ENCODE assay signal across 8 cellular contexts in the genomic region with DNA sequence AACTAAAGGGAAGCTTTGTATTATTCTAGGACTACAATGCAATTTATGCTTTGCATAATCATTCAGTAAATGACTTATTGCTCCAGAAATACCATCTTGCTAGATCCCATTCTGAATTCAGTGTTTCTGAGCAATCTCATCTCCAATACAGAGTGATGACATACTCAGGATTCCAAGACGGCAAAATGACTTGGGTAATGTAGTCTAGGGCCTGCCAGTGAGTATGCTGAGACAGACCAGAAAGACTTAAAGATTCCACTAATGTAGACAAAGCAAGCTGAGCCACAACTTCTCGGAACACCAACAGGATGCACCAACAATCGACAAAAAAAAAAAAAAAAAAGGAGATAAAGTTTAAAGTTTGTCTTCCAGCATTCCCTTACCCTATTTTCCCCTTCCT. TPM values are rescaled to one million over a fixed set of nuclear protein-coding genes. Genes with fewer than 3 reads are reported as not detected.
DNase-seq lines count a peak whose midpoint lies in the region; ATAC-seq and TF ChIP-seq lines count a peak whose summit lies in the region.

No MANE protein-coding gene starts in this region.

- ATAC-seq in lung (ENCODE audit: insufficient read depth, low FRiP score) = no peak

- H3K27me3 ChIP-seq in BE2C = no peaks in the 10 kb centered on the region
- no peaks in the 10 kb centered on the region for H3K27me3 ChIP-seq in Karpas-422 (ENCODE audit: low read length)
- no peaks in the 10 kb centered on the region for H3K27me3 ChIP-seq in mammary epithelial cell (ENCODE audit: insufficient read depth, low read length)
- H3K27me3 ChIP-seq in lung (ENCODE audit: control insufficient read depth, insufficient read depth) = no peaks in the 10 kb centered on the region
- no peaks in the 10 kb centered on the region for H3K27me3 ChIP-seq in uterus

- H2AFZ ChIP-seq in Karpas-422 (ENCODE audit: low read length) (peak overlapping the region; percentile 63), mammary epithelial cell (ENCODE audit: low read depth, low read length) (peak overlapping the region; percentile 98)

- TF ChIP-seq CTCF in BE2C (IDR thresholded peaks at IDR 0.05; ENCODE audit: low read depth, low read length) (no peak), mammary epithelial cell (conservative IDR thresholded peaks at IDR 0.05 in 1 of 2, IDR thresholded peaks at IDR 0.05 in 1 of 2; ENCODE audit: extremely low read depth in 1 of 2, insufficient read depth in 1 of 2, low read depth in 1 of 2, low read length in 2 of 2) (no peak), lung (IDR thresholded peaks at IDR 0.05; ENCODE audit: control extremely low read depth, extremely low read depth) (no peak), uterus (IDR thresholded peaks at IDR 0.05) (no peak)

- no peaks in the 10 kb centered on the region for H3K36me3 ChIP-seq in BE2C
- H3K36me3 ChIP-seq in Karpas-422 (ENCODE audit: insufficient read depth, low read length) = no peaks in the 10 kb centered on the region
- H3K36me3 ChIP-seq in mammary epithelial cell (ENCODE audit: insufficient read depth, low read length) = no peaks in the 10 kb centered on the region
- no peaks in the 10 kb centered on the region for H3K36me3 ChIP-seq in lung (ENCODE audit: control insufficient read depth in 2 of 2, insufficient read depth in 2 of 2, low read length in 2 of 2)
- H3K36me3 ChIP-seq in uterus = no peaks in the 10 kb centered on the region

- H3K9ac ChIP-seq in Karpas-422 (ENCODE audit: low read length) (peak overlapping the region; percentile 83), mammary epithelial cell (ENCODE audit: insufficient read depth, low read length) (peak overlapping the region; percentile 84)

- no peak for TF ChIP-seq POLR2A in uterus (IDR thresholded peaks at IDR 0.05)

- dilution Hi-C loops in mammary epithelial cell (cut with HindIII; ENCODE audit: low sequenced_read_pairs) = loop anchor here (5.0 to 10.0 kb wide), 2 partner anchors 85 to 552 kb away; no protein-coding TSS in a partner anchor

- in situ Hi-C loops in mammary epithelial cell (cut with MboI; ENCODE audit: low sequenced_read_pairs in 2 of 2) = loop anchor here (10.0 to 25.0 kb wide), 3 partner anchors 280 to 1080 kb away; a partner anchor contains a TSS

- peaks cover 45% of the 10 kb centered on the region for H3K79me2 ChIP-seq in Karpas-422 (ENCODE audit: low read length)
- H3K79me2 ChIP-seq in mammary epithelial cell (ENCODE audit: insufficient read depth, low read length) = peaks cover 60% of the 10 kb centered on the region

- H3K4me2 ChIP-seq in Karpas-422 (ENCODE audit: low read depth, low read length, poor library complexity, severe bottlenecking) (peak overlapping the region; percentile 87), mammary epithelial cell (ENCODE audit: insufficient read depth, low read depth, low read length) (peak overlapping the region; percentile 91)

- CTCF ChIA-PET in mammary epithelial cell (lab: Charles Lee; ENCODE audit: low non-redundant PET) = interaction anchor here (0.6 to 0.7 kb wide), 3 partner anchors 53 to 388 kb away, joined by 3 to 5 read pairs (median 5); no protein-coding TSS in a partner anchor

- no peak overlapping the region for H3K27ac ChIP-seq in Karpas-422 (ENCODE audit: low read length)
- H3K27ac ChIP-seq in mammary epithelial cell (ENCODE audit: insufficient read depth, low read depth, low read length) = peak overlapping the region; percentile 86
- peak overlapping the region; percentile 37 to 98 for H3K27ac ChIP-seq in lung (ENCODE audit: low read depth in 1 of 2, low read length in 1 of 2)
- peak overlapping the region; percentile 90 to 97 for H3K27ac ChIP-seq in uterus

- H3K4me1 ChIP-seq in BE2C = no peaks in the 10 kb centered on the region; the same call in 1 of the 2 replicates
- H3K4me1 ChIP-seq in Karpas-422 (ENCODE audit: low read length) = peaks cover 39% of the 10 kb centered on the region
- H3K4me1 ChIP-seq in mammary epithelial cell (ENCODE audit: insufficient read depth, low read length) = peaks cover 19% of the 10 kb centered on the region
- peaks cover 5 to 6% of the 10 kb centered on the region in 2 donors for H3K4me1 ChIP-seq in lung (ENCODE audit: control insufficient read depth in 2 of 2, insufficient read depth in 2 of 2, low read length in 2 of 2)
- H3K4me1 ChIP-seq in uterus = peaks cover 0 to 17% of the 10 kb centered on the region in 2 donors

- BruUV-seq in mammary epithelial cell (replicated peaks; lab: Mats Ljungman, UMichigan) = no TSS peak

- no peaks in the 10 kb centered on the region for H3K9me2 ChIP-seq in Karpas-422 (replicated peaks; ENCODE audit: insufficient read depth, low read length)

- intact Hi-C loops in mammary epithelial cell (cut with micrococcal nuclease) = loop anchor here (1.0 to 2.0 kb wide), 4 partner anchors 9 to 220 kb away; a partner anchor contains a TSS
- intact Hi-C loops in uterus (cut with DNase I; ENCODE audit: low total_unique reads) = loop anchor here (10.0 kb wide), 1 partner anchor 272 kb away; a partner anchor contains a TSS

- H4K20me1 ChIP-seq in Karpas-422 (ENCODE audit: insufficient read depth, low read depth, low read length) (peaks cover 24% of the 10 kb centered on the region), mammary epithelial cell (ENCODE audit: insufficient read depth, low read length) (peaks cover 7% of the 10 kb centered on the region)

- H3K4me3 ChIP-seq in BE2C (ENCODE audit: low read depth, low read length) (peak overlapping the region; percentile 89), Karpas-422 (ENCODE audit: low read length) (peak overlapping the region; percentile 86), mammary epithelial cell (replicated peaks in 1 of 3; ENCODE audit: insufficient read depth in 1 of 3, low read depth in 2 of 3, low read length in 3 of 3) (peak overlapping the region; percentile 79 to 94 (median 86)), lung (no peak overlapping the region), uterus (peak overlapping the region; percentile 62 to 86)

- WGBS in mammary epithelial cell (ENCODE audit: low coverage, missing lambda C conversion rate) = 0% methylated on average over 1 of the region's 3 CpGs
- 12 to 17% methylated on average over 3 of the region's 3 CpGs for WGBS in lung, 2 donors

- DNase-seq in BE2C (no peak), Karpas-422 (peak; percentile 55), mammary epithelial cell (peak; percentile 54), lung (ENCODE audit: low spot score) (no peak), uterus (no peak), NOMO-1 treated with DMSO at 0.1 percent for 48 hours (lab: John Stamatoyannopoulos, UW; ENCODE audit: unreplicated experiment) (no peak), SW480 (ENCODE audit: low spot score) (no peak), NCI-H1048 (lab: John Stamatoyannopoulos, UW) (no peak)

- no peaks in the 10 kb centered on the region for H3K9me3 ChIP-seq in BE2C
- H3K9me3 ChIP-seq in Karpas-422 (ENCODE audit: low read length) = no peaks in the 10 kb centered on the region
- H3K9me3 ChIP-seq in mammary epithelial cell (replicated peaks; ENCODE audit: insufficient read depth, low read length) = no peaks in the 10 kb centered on the region
- no peaks in the 10 kb centered on the region for H3K9me3 ChIP-seq in lung (ENCODE audit: control insufficient read depth in 2 of 2, insufficient read depth in 1 of 2, low read length in 1 of 2)
- H3K9me3 ChIP-seq in uterus = no peaks in the 10 kb centered on the region

RNA-seq across cellular contexts. Expression of a gene that starts 0.9 kb away (rescaled TPM):
- polyA plus RNA-seq in BE2C (2012; ENCODE audit: insufficient read depth, insufficient read length, low read depth) = 13.4 TPM
- 17.0 and 50.3 TPM in 2 replicates for total RNA-seq in Karpas-422 (2014; rRNA removed; shearing (Covaris generic); ENCODE audit: low replicate concordance)
- total RNA-seq in mammary epithelial cell = 10 to 100 TPM; 22.0 to 34.7 TPM
- 44.8 TPM for polyA plus RNA-seq in mammary epithelial cell
- polyA minus RNA-seq in mammary epithelial cell = 63.1 TPM
- 10 to 100 TPM; 24.1 to 34.8 TPM for total RNA-seq in lung
- 10 to 100 TPM in 1 of 2 donors, 1 to 10 TPM in 1; 8.0 to 12.6 TPM for polyA plus RNA-seq in lung
- 10 to 100 TPM; 20.7 to 54.1 (median 30.1) TPM for total RNA-seq in uterus

Comparison
In these comparisons a context has a peak if more than half of its experiments do, and no peak if none do; other contexts are left out.
1. DNase-seq: peak in Karpas-422 (single experiment) and mammary epithelial cell (single experiment); none in BE2C (single experiment), lung (single experiment), uterus (0 of 2), NOMO-1 treated with DMSO at 0.1 percent for 48 hours (single experiment), SW480 (single experiment) and NCI-H1048 (single experiment).